Comparison of ENCODE assay signal across 8 cellular contexts in genomic region chrX:16869393-16870094, GRCh38. TPM values are rescaled to one million over a fixed set of nuclear protein-coding genes. Genes with fewer than 3 reads are reported as not detected.
DNase-seq lines count a peak whose midpoint lies in the region; ATAC-seq and TF ChIP-seq lines count a peak whose summit lies in the region.

No MANE protein-coding gene starts in this region.

- H4K20me1 ChIP-seq in neural cell (ENCODE audit: insufficient read depth) = no peaks in the 10 kb centered on the region

- H3K9me3 ChIP-seq in neural cell (ENCODE audit: low read length) = no peaks in the 10 kb centered on the region

- intact Hi-C loops in Right ventricle myocardium inferior (cut with DNase I) (loop anchor here (5.0 kb wide), 1 partner anchor 32 kb away; no protein-coding TSS in a partner anchor), cardiac septum (cut with DNase I) (loop anchor here (5.0 kb wide), 1 partner anchor 82 kb away; the partner anchor contains the start of gene TXLNG)

- H3K4me3 ChIP-seq in neural cell (ENCODE audit: low read length) = peak overlapping the region; percentile 73

- peak overlapping the region; percentile 78 for H3K27ac ChIP-seq in neural cell (ENCODE audit: low read length)

- peaks cover 28% of the 10 kb centered on the region for H3K79me2 ChIP-seq in neural cell (replicated peaks; ENCODE audit: insufficient read depth, low read length)

- TF ChIP-seq EP300 in neural cell (conservative IDR thresholded peaks at IDR 0.05; ENCODE audit: poor library complexity, severe bottlenecking) = no peak

- no peak for TF ChIP-seq RAD21 in neural cell (conservative IDR thresholded peaks at IDR 0.05)

- DNase-seq in Right ventricle myocardium inferior (ENCODE audit: missing footprints) (peak; percentile 73), cardiac septum (ENCODE audit: low spot score) (no peak), NCI-H345 (lab: John Stamatoyannopoulos, UW) (peak; percentile 66), fibroblast of gingiva (ENCODE audit: low read depth) (peak; percentile 12), NCI-H2029 treated with DMSO at 0.1 percent for 48 hours (lab: John Stamatoyannopoulos, UW) (no peak)
- DNase-seq in activated T-cell treated with anti-CD3 and anti-CD28 coated beads, Interleukin-2, amount 50 U/mL, for 48 hours = peak; percentile 41 to 67

- H3K27me3 ChIP-seq in neural cell (ENCODE audit: insufficient read depth, low read depth, low read length) = no peaks in the 10 kb centered on the region

- H3F3A ChIP-seq in neural cell (ENCODE audit: insufficient read depth, low read length, poor library complexity, severe bottlenecking) = no peaks in the 10 kb centered on the region

- no peaks in the 10 kb centered on the region for H3K9me2 ChIP-seq in neural cell (ENCODE audit: insufficient read depth, low read length)

- ATAC-seq in Right ventricle myocardium inferior = peak; percentile 40
- ATAC-seq in HG02943 (IDR thresholded peaks at IDR 0.05; ENCODE audit: low read depth, unreplicated experiment) = peak; percentile 39

- H2AFZ ChIP-seq in neural cell (ENCODE audit: low read depth, low read length) = no peak overlapping the region

- H3K9ac ChIP-seq in neural cell (ENCODE audit: low read length) = peak overlapping the region; percentile 67

- H3K4me2 ChIP-seq in neural cell (ENCODE audit: low read length) = peak overlapping the region; percentile 68

- TF ChIP-seq CTCF in neural cell (IDR thresholded peaks at IDR 0.05; ENCODE audit: poor library complexity, severe bottlenecking) = no peak

- no peaks in the 10 kb centered on the region for H3K36me3 ChIP-seq in neural cell (ENCODE audit: insufficient read depth, low read length)

TF ChIP-seq in neural cell, 6 proteins besides CTCF, POLR2A, EP300 and RAD21:
- peak; percentile 86 for TF ChIP-seq MXI1 (conservative IDR thresholded peaks at IDR 0.05; ENCODE audit: poor library complexity, severe bottlenecking)
- no peak for TF ChIP-seq EZH2 (IDR thresholded peaks at IDR 0.05; ENCODE audit: borderline replicate concordance, insufficient read depth, low read length, poor library complexity, severe bottlenecking)

RNA-seq across cellular contexts. Expression of gene RBBP7, which starts 0.6 kb away (rescaled TPM):
- total RNA-seq in Right ventricle myocardium inferior = 108 TPM
- 117 TPM for total RNA-seq in cardiac septum
- polyA plus RNA-seq in neural cell = 197 and 204 TPM in 2 replicates
- 83.6 and 90.3 TPM in 2 replicates for polyA minus RNA-seq in neural cell

Comparison
In these comparisons a context has a peak if more than half of its experiments do, and no peak if none do; other contexts are left out.
1. DNase-seq: peak in Right ventricle myocardium inferior (single experiment), NCI-H345 (single experiment), activated T-cell treated with anti-CD3 and anti-CD28 coated beads, Interleukin-2, amount 50 U/mL, for 48 hours (2 of 2) and fibroblast of gingiva (single experiment); none in cardiac septum (single experiment) and NCI-H2029 treated with DMSO at 0.1 percent for 48 hours (single experiment).